16 cellular contexts compared by ENCODE assay signal in the genomic region with DNA sequence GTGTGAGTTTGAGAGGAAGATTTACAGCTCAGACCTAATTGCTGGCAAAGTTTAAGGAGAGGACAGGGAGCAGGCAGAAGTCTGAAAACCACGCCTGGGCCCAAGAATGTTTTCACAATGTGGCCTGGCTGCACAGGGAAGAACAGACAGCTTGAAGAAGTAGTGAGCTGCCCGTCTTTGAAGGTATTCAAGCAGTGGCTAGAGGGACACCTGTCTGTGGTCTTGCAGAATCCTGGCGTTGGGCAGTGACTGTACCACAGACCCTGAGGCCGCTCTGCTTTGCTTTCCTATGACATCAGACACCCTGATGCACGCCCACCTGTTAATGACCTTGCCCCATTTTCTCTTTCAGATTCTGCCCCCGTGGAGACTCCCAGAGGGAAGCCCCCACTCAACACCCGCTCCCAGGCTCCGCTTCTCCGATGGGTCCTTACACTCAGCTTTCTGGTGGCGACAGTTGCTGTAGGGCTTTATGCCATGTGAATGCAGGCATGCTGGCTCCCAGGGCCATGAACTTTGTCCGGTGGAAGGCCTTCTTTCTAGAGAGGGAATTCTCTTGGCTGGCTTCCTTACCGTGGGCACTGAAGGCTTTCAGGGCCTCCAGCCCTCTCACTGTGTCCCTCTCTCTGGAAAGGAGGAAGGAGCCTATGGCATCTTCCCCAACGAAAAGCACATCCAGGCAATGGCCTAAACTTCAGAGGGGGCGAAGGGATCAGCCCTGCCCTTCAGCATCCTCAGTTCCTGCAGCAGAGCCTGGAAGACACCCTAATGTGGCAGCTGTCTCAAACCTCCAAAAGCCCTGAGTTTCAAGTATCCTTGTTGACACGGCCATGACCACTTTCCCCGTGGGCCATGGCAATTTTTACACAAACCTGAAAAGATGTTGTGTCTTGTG. TPM values are rescaled to one million over a fixed set of nuclear protein-coding genes. Genes with fewer than 3 reads are reported as not detected.
DNase-seq lines count a peak whose midpoint lies in the region; ATAC-seq and TF ChIP-seq lines count a peak whose summit lies in the region.
"Had no signal": no experiment of that assay in that cellular context is flagged by ENCODE, and none has a peak within 500 bp of the region (broad histone marks: within the 10 kb centered on the region; RNA-seq: fewer than 3 reads in every experiment).

No MANE protein-coding gene starts in this region.

- H3K18ac ChIP-seq in H9 (ENCODE audit: insufficient read length, low read depth, low read length) = no peak overlapping the region

- no peak overlapping the region for H3K4ac ChIP-seq in H9 (ENCODE audit: low read depth, low read length)

- H3K56ac ChIP-seq in H9 (ENCODE audit: insufficient read length, low read depth, low read length) = no peak overlapping the region

- H3K9ac ChIP-seq in H9 (ENCODE audit: extremely low read depth, insufficient read length, low read length) = no peak overlapping the region

- H2AFZ ChIP-seq in H9 (ENCODE audit: low read length) = no peak overlapping the region

- DNase-seq in H9 = no peak
- DNase-seq in activated B cell treated with CpG ODN at 0.5 μM for 24 hours = no peak
- no peak for DNase-seq in memory B cell (ENCODE audit: low spot score in 2 of 2)
- DNase-seq in NCI-H1694 treated with DMSO at 0.1 percent for 48 hours (lab: John Stamatoyannopoulos, UW) = no peak
- no peak for DNase-seq in NCI-H446 (lab: John Stamatoyannopoulos, UW)
- DNase-seq: hypothalamus; mesendoderm; NCI-H1417; spleen; stimulated activated CD8-positive, alpha-beta memory T cell treated with anti-CD3 and anti-CD28 coated beads, Interleukin-4, amount 100 ng/mL, for 48 hours had no signal

- H3K4me3 Mint-ChIP-seq in H9 (no peak overlapping the region; a peak in 1 of 5 replicates), activated B cell treated with CpG ODN at 0.5 μM for 24 hours (no peak overlapping the region), memory B cell (no peak overlapping the region)
- H3K4me3 Mint-ChIP-seq in stimulated activated memory B cell treated with anti-CD40 and anti-IgM and Interleukin-4, amounts not matched to agents 10 μg/mL and 1 μg/mL and 100 μg/mL, for 72 hours = peak overlapping the region; percentile 2
- H3K4me3 Mint-ChIP-seq: brain; T-helper 2 cell treated with Interferon-gamma antibody and Interleukin-4, amounts not matched to agents 5 μg/mL and 100 μg/mL, for 36 hours had no signal

- H3K4me1 Mint-ChIP-seq in H9 = peaks cover 7 to 10% of the 10 kb centered on the region in 2 experiments; a peak in 3 of 4 replicates
- H3K4me1 Mint-ChIP-seq in activated B cell treated with CpG ODN at 0.5 μM for 24 hours = peaks cover 41% of the 10 kb centered on the region
- peaks cover 28% of the 10 kb centered on the region for H3K4me1 Mint-ChIP-seq in memory B cell
- H3K4me1 Mint-ChIP-seq in stimulated activated memory B cell treated with anti-CD40 and anti-IgM and Interleukin-4, amounts not matched to agents 10 μg/mL and 1 μg/mL and 100 μg/mL, for 72 hours = peaks cover 63% of the 10 kb centered on the region

- no peak overlapping the region for H2BK120ac ChIP-seq in H9 (ENCODE audit: low read depth, low read length, poor library complexity, severe bottlenecking)

- TF ChIP-seq CTCF in H9 (conservative IDR thresholded peaks at IDR 0.05) = no peak
- no peak for TF ChIP-seq CTCF in activated B cell treated with CpG ODN at 0.5 μM for 24 hours (IDR thresholded peaks at IDR 0.05)

- H4K5ac ChIP-seq in H9 (ENCODE audit: insufficient read length, low read depth, low read length) = no peak overlapping the region

- no peak overlapping the region for H3K23ac ChIP-seq in H9 (ENCODE audit: insufficient read length, low read depth, low read length)

- POLR2A ChIA-PET in activated B cell treated with CpG ODN at 0.5 μM for 24 hours (lab: Charles Lee) = interaction anchor here (0.5 to 2.4 kb wide), 4 partner anchors 13 to 32 kb away, joined by 3 to 9 read pairs (median 7); no protein-coding TSS in a partner anchor

- H3T11ph ChIP-seq in H9 (ENCODE audit: low read length) = no peak overlapping the region

- H3K27ac ChIP-seq in H9 (ENCODE audit: insufficient read length, low read depth, low read length) = no peak overlapping the region
- H3K27ac ChIP-seq: SK-N-MC had no signal

- H4K91ac ChIP-seq in H9 (ENCODE audit: insufficient read length, low read depth, low read length) = no peak overlapping the region

- H3K36me3 Mint-ChIP-seq in H9 (ENCODE audit: insufficient read depth in 1 of 3, low read depth in 3 of 3) = peaks cover 7 to 32% (median 11%) of the 10 kb centered on the region in 3 experiments; a peak in 4 of 7 replicates
- peaks cover 9% of the 10 kb centered on the region for H3K36me3 Mint-ChIP-seq in activated B cell treated with CpG ODN at 0.5 μM for 24 hours (ENCODE audit: low read depth)
- peaks cover 17% of the 10 kb centered on the region for H3K36me3 Mint-ChIP-seq in memory B cell
- H3K36me3 Mint-ChIP-seq in stimulated activated memory B cell treated with anti-CD40 and anti-IgM and Interleukin-4, amounts not matched to agents 10 μg/mL and 1 μg/mL and 100 μg/mL, for 72 hours = peaks cover 34% of the 10 kb centered on the region
- H3K36me3 Mint-ChIP-seq: brain had no signal

- peak overlapping the region; percentile 56 to 84 (median 79); a peak in 5 of 7 replicates for H3K27ac Mint-ChIP-seq in H9
- peak overlapping the region; percentile 53 for H3K27ac Mint-ChIP-seq in activated B cell treated with CpG ODN at 0.5 μM for 24 hours
- H3K27ac Mint-ChIP-seq in memory B cell = peak overlapping the region; percentile 76
- peak overlapping the region; percentile 67 for H3K27ac Mint-ChIP-seq in stimulated activated memory B cell treated with anti-CD40 and anti-IgM and Interleukin-4, amounts not matched to agents 10 μg/mL and 1 μg/mL and 100 μg/mL, for 72 hours

- H3K27me3 Mint-ChIP-seq in H9 (ENCODE audit: low read depth) (no peaks in the 10 kb centered on the region), activated B cell treated with CpG ODN at 0.5 μM for 24 hours (no peaks in the 10 kb centered on the region), memory B cell (no peaks in the 10 kb centered on the region)
- no peaks in the 10 kb centered on the region for H3K27me3 Mint-ChIP-seq in stimulated activated memory B cell treated with anti-CD40 and anti-IgM and Interleukin-4, amounts not matched to agents 10 μg/mL and 1 μg/mL and 100 μg/mL, for 72 hours
- H3K27me3 Mint-ChIP-seq: brain had no signal

- no peaks in the 10 kb centered on the region for H3K79me1 ChIP-seq in H9 (ENCODE audit: insufficient read depth, low read depth, low read length, poor library complexity, severe bottlenecking)

- no peaks in the 10 kb centered on the region for H3K4me1 ChIP-seq in H9 (ENCODE audit: insufficient read depth, low read length)

- H2BK15ac ChIP-seq in H9 (ENCODE audit: low read depth, low read length) = no peak overlapping the region

- H3K4me2 ChIP-seq in H9 (ENCODE audit: insufficient read depth, insufficient read length, low read length) = no peak overlapping the region

- H2BK5ac ChIP-seq in H9 (ENCODE audit: insufficient read length, low read length) = no peak overlapping the region

- no peak overlapping the region for H3K14ac ChIP-seq in H9 (ENCODE audit: insufficient read depth, low read length)

- WGBS in H9 (ENCODE audit: extremely low coverage, insufficient read length, low lambda C conversion rate) = no CpG with 5 or more reads among the region's 16 CpGs

- intact Hi-C loops in activated B cell treated with CpG ODN at 0.5 μM for 24 hours (cut with micrococcal nuclease) = no loop called here

- H3K9me3 Mint-ChIP-seq in H9 (no peaks in the 10 kb centered on the region; a peak in 1 of 5 replicates), activated B cell treated with CpG ODN at 0.5 μM for 24 hours (no peaks in the 10 kb centered on the region), memory B cell (no peaks in the 10 kb centered on the region)
- H3K9me3 Mint-ChIP-seq in stimulated activated memory B cell treated with anti-CD40 and anti-IgM and Interleukin-4, amounts not matched to agents 10 μg/mL and 1 μg/mL and 100 μg/mL, for 72 hours = no peaks in the 10 kb centered on the region
- H3K9me3 Mint-ChIP-seq: brain; T-helper 2 cell treated with Interferon-gamma antibody and Interleukin-4, amounts not matched to agents 5 μg/mL and 100 μg/mL, for 36 hours had no signal

- no peaks in the 10 kb centered on the region for H3K23me2 ChIP-seq in H9 (ENCODE audit: insufficient read length, low read depth, low read length, poor library complexity, severe bottlenecking)

- no peaks in the 10 kb centered on the region for H3K79me2 ChIP-seq in H9 (ENCODE audit: insufficient read depth, low read length)

- no peaks in the 10 kb centered on the region for H3K27me3 ChIP-seq in H9 (ENCODE audit: insufficient read depth, low read length)
- H3K27me3 ChIP-seq: spleen had no signal

- H2BK20ac ChIP-seq in H9 (ENCODE audit: low read depth, low read length, poor library complexity, severe bottlenecking) = no peak overlapping the region

- H3K9me3 ChIP-seq in H9 (ENCODE audit: control insufficient read depth, low read depth, low read length) = no peaks in the 10 kb centered on the region
- H3K9me3 ChIP-seq: spleen had no signal

- no peak overlapping the region for H2AK5ac ChIP-seq in H9 (ENCODE audit: insufficient read length, low read length)

- no peaks in the 10 kb centered on the region for H4K20me1 ChIP-seq in H9 (ENCODE audit: control insufficient read depth, insufficient read depth, insufficient read length)

- ATAC-seq in activated B cell treated with CpG ODN at 0.5 μM for 24 hours (ENCODE audit: low read depth) (no peak), memory B cell (ENCODE audit: low read depth) (no peak), HG02870 (IDR thresholded peaks at IDR 0.05; ENCODE audit: unreplicated experiment) (no peak)
- ATAC-seq in stimulated activated memory B cell treated with anti-CD40 and anti-IgM and Interleukin-4, amounts not matched to agents 10 μg/mL and 1 μg/mL and 100 μg/mL, for 72 hours = no peak
- no peak for ATAC-seq in activated CD4-positive, CD25-positive, alpha-beta regulatory T cell treated with anti-CD3 and anti-CD28 coated beads, Interleukin-2, amount 50 U/mL, for 24 hours

- H2BK12ac ChIP-seq in H9 (ENCODE audit: insufficient read length, low read depth, low read length) = no peak overlapping the region

- CTCF ChIA-PET in activated B cell treated with CpG ODN at 0.5 μM for 24 hours (lab: Charles Lee) = interaction anchor here (1.1 to 2.6 kb wide), 2 partner anchors 17 to 41 kb away, joined by 5 to 8 read pairs; no protein-coding TSS in a partner anchor

- H4K8ac ChIP-seq in H9 (replicated peaks; ENCODE audit: insufficient read length, low read depth, low read length) = no peak overlapping the region

RNA-seq across cellular contexts. Expression of a gene that starts 6.6 kb away (rescaled TPM):
- total RNA-seq in H9 (2021) (274 and 293 TPM in 2 replicates), activated B cell treated with CpG ODN at 0.5 μM for 24 hours (176 and 178 TPM in 2 replicates)

RNA-seq across cellular contexts. Expression of a gene that starts 12.5 kb away (rescaled TPM):
- 22.7 and 25.7 TPM in 2 replicates for total RNA-seq in H9 (2021)
- total RNA-seq in activated B cell treated with CpG ODN at 0.5 μM for 24 hours = 13.3 TPM in 2 replicates
